12 cellular contexts compared by ENCODE assay signal in genomic region chrX:115563633-115564182, GRCh38. TPM values are rescaled to one million over a fixed set of nuclear protein-coding genes. Genes with fewer than 3 reads are reported as not detected.
DNase-seq lines count a peak whose midpoint lies in the region; ATAC-seq and TF ChIP-seq lines count a peak whose summit lies in the region.
"Had no signal": no experiment of that assay in that cellular context is flagged by ENCODE, and none has a peak within 500 bp of the region (broad histone marks: within the 10 kb centered on the region; RNA-seq: fewer than 3 reads in every experiment).

No MANE protein-coding gene starts in this region.

- intact Hi-C loops in Calu3 (cut with micrococcal nuclease; ENCODE audit: unreplicated experiment) (loop anchor here (1.0 to 10.0 kb wide), 3 partner anchors 51 to 233 kb away; no protein-coding TSS in a partner anchor), esophagus muscularis mucosa (cut with DNase I) (loop anchor here (5.0 kb wide), 2 partner anchors 59 to 231 kb away; no protein-coding TSS in a partner anchor)

- H3K27ac ChIP-seq in esophagus muscularis mucosa (replicated peaks in 1 of 4) (peak overlapping the region; percentile 87 to 92 (median 91)), neuronal stem cell (replicated peaks; ENCODE audit: low read length) (no peak overlapping the region)
- H3K27ac ChIP-seq: WERI-Rb-1 had no signal

- H3K79me1 ChIP-seq in neuronal stem cell (ENCODE audit: low read depth, low read length): no peaks in the 10 kb centered on the region

- H3K4me1 ChIP-seq in esophagus muscularis mucosa: peaks cover 13 to 45% (median 31%) of the 10 kb centered on the region in 4 donors
- H3K4me1 ChIP-seq in neuronal stem cell (ENCODE audit: control insufficient read depth in 2 of 2, insufficient read depth in 1 of 2, low read depth in 1 of 2, low read length in 2 of 2): peaks cover 0 to 4% of the 10 kb centered on the region in 2 donors

- H2BK5ac ChIP-seq in neuronal stem cell (ENCODE audit: low read length): no peak overlapping the region

- H2AK5ac ChIP-seq in neuronal stem cell (ENCODE audit: low read depth, low read length): no peak overlapping the region

- H3K9me3 Mint-ChIP-seq in Calu3 (ENCODE audit: low read depth, unreplicated experiment): no peaks in the 10 kb centered on the region
- H3K9me3 Mint-ChIP-seq in natural killer cell treated with Interleukin-12 subunit alpha and Interleukin-12 subunit beta and Interleukin-15 and Interleukin-18, amount 100 ng/mL, for 72 hours: no peaks in the 10 kb centered on the region
- H3K9me3 Mint-ChIP-seq in activated T-helper 17 cell treated with anti-CD3 and anti-CD28 coated beads, Interleukin-2, amount 50 U/mL, for 72 hours: no peaks in the 10 kb centered on the region
- H3K9me3 Mint-ChIP-seq: effector memory CD8-positive, alpha-beta T cell had no signal

- no peak overlapping the region for H2BK120ac ChIP-seq in neuronal stem cell (ENCODE audit: low read depth, low read length)

- H3K18ac ChIP-seq in neuronal stem cell (ENCODE audit: low read length): no peak overlapping the region

- H3K9me3 ChIP-seq in esophagus muscularis mucosa (no peaks in the 10 kb centered on the region), neuronal stem cell (replicated peaks in 1 of 2; ENCODE audit: control insufficient read depth in 2 of 2, insufficient read depth in 1 of 2, low read depth in 1 of 2, low read length in 2 of 2) (no peaks in the 10 kb centered on the region)

- peak overlapping the region; percentile 92 for H3K27ac Mint-ChIP-seq in Calu3 (ENCODE audit: unreplicated experiment)
- no peak overlapping the region for H3K27ac Mint-ChIP-seq in natural killer cell treated with Interleukin-12 subunit alpha and Interleukin-12 subunit beta and Interleukin-15 and Interleukin-18, amount 100 ng/mL, for 72 hours
- H3K27ac Mint-ChIP-seq in activated T-helper 17 cell treated with anti-CD3 and anti-CD28 coated beads, Interleukin-2, amount 50 U/mL, for 72 hours: no peak overlapping the region
- H3K27ac Mint-ChIP-seq: effector memory CD8-positive, alpha-beta T cell had no signal

- H3K27me3 ChIP-seq in esophagus muscularis mucosa (peaks cover 0 to 9% (median 0%) of the 10 kb centered on the region in 4 donors), neuronal stem cell (ENCODE audit: control insufficient read depth in 3 of 3, insufficient read depth in 3 of 3, low read depth in 1 of 3, low read length in 3 of 3) (peaks cover 0 to 14% (median 0%) of the 10 kb centered on the region in 3 experiments)

- peaks cover 41% of the 10 kb centered on the region for H3K36me3 Mint-ChIP-seq in Calu3 (ENCODE audit: insufficient read depth, unreplicated experiment)
- H3K36me3 Mint-ChIP-seq in natural killer cell treated with Interleukin-12 subunit alpha and Interleukin-12 subunit beta and Interleukin-15 and Interleukin-18, amount 100 ng/mL, for 72 hours: no peaks in the 10 kb centered on the region
- H3K36me3 Mint-ChIP-seq in activated T-helper 17 cell treated with anti-CD3 and anti-CD28 coated beads, Interleukin-2, amount 50 U/mL, for 72 hours (ENCODE audit: low read depth): no peaks in the 10 kb centered on the region

- no TSS peak for BruUV-seq in Calu3 (replicated peaks; lab: Mats Ljungman, UMichigan)

- H3K23ac ChIP-seq in neuronal stem cell (ENCODE audit: low read depth, low read length, poor library complexity): no peak overlapping the region

- no peak overlapping the region for H4K8ac ChIP-seq in neuronal stem cell (ENCODE audit: low read depth, low read length)

- TF ChIP-seq CTCF in Calu3 (IDR thresholded peaks at IDR 0.05; ENCODE audit: unreplicated experiment): no peak
- no peak for TF ChIP-seq CTCF in NB4 (IDR thresholded peaks at IDR 0.05; ENCODE audit: low read depth, low read length)
- TF ChIP-seq CTCF in esophagus muscularis mucosa (IDR thresholded peaks at IDR 0.05): no peak

- H4K91ac ChIP-seq in neuronal stem cell (ENCODE audit: low read depth, low read length, poor library complexity): no peak overlapping the region

- peaks cover 9% of the 10 kb centered on the region for H3K4me1 Mint-ChIP-seq in Calu3 (ENCODE audit: low read depth, unreplicated experiment)
- peaks cover 0 to 3% of the 10 kb centered on the region in 2 donors for H3K4me1 Mint-ChIP-seq in natural killer cell treated with Interleukin-12 subunit alpha and Interleukin-12 subunit beta and Interleukin-15 and Interleukin-18, amount 100 ng/mL, for 72 hours (ENCODE audit: low read depth in 2 of 2)
- no peaks in the 10 kb centered on the region for H3K4me1 Mint-ChIP-seq in activated T-helper 17 cell treated with anti-CD3 and anti-CD28 coated beads, Interleukin-2, amount 50 U/mL, for 72 hours

- no peak overlapping the region for H3K4ac ChIP-seq in neuronal stem cell (ENCODE audit: low read length)

- no peak overlapping the region for H2BK12ac ChIP-seq in neuronal stem cell (ENCODE audit: low read length)

- TF ChIP-seq POLR2A in NB4 (IDR thresholded peaks at IDR 0.05; ENCODE audit: extremely low read depth, insufficient read length) (no peak), esophagus muscularis mucosa (IDR thresholded peaks at IDR 0.05; ENCODE audit: low read depth) (no peak)

- peak overlapping the region; percentile 91 for H2AFZ ChIP-seq in neuronal stem cell (ENCODE audit: low read length)

- H2BK15ac ChIP-seq in neuronal stem cell (ENCODE audit: low read length): no peak overlapping the region

- no peak for TF ChIP-seq EP300 in esophagus muscularis mucosa (IDR thresholded peaks at IDR 0.05)

- H3K4me3 Mint-ChIP-seq in Calu3 (ENCODE audit: low read depth, unreplicated experiment): peak overlapping the region; percentile 86
- no peak overlapping the region for H3K4me3 Mint-ChIP-seq in natural killer cell treated with Interleukin-12 subunit alpha and Interleukin-12 subunit beta and Interleukin-15 and Interleukin-18, amount 100 ng/mL, for 72 hours
- H3K4me3 Mint-ChIP-seq in activated T-helper 17 cell treated with anti-CD3 and anti-CD28 coated beads, Interleukin-2, amount 50 U/mL, for 72 hours: no peak overlapping the region
- H3K4me3 Mint-ChIP-seq: effector memory CD8-positive, alpha-beta T cell had no signal

- H3K14ac ChIP-seq in neuronal stem cell (ENCODE audit: low read length): no peak overlapping the region

- H3K4me3 ChIP-seq in NB4 (ENCODE audit: low read depth, low read length) (no peak overlapping the region), esophagus muscularis mucosa (peak overlapping the region in 2 of 4 donors; percentile 21 to 76), neuronal stem cell (ENCODE audit: low read length in 2 of 2) (no peak overlapping the region)

- ATAC-seq in HG02588 (IDR thresholded peaks at IDR 0.05; ENCODE audit: unreplicated experiment): no peak
- no peak for ATAC-seq in GM19328 (IDR thresholded peaks at IDR 0.05; ENCODE audit: unreplicated experiment)
- ATAC-seq in natural killer cell treated with Interleukin-12 subunit alpha and Interleukin-12 subunit beta and Interleukin-15 and Interleukin-18, amount 100 ng/mL, for 72 hours: no peak
- ATAC-seq in activated T-helper 17 cell treated with anti-CD3 and anti-CD28 coated beads, Interleukin-2, amount 50 U/mL, for 72 hours (replicated peaks): no peak
- ATAC-seq: effector memory CD8-positive, alpha-beta T cell had no signal

- 40% methylated on average over 4 of the region's 4 CpGs for WGBS in esophagus muscularis mucosa
- WGBS in neuronal stem cell (ENCODE audit: extremely low coverage in 2 of 2, insufficient read length in 2 of 2, insufficient replicate concordance in 1 of 2), 2 donors: no CpG with 5 or more reads among the region's 4 CpGs

- no peak overlapping the region for H3K9ac ChIP-seq in neuronal stem cell (ENCODE audit: low read depth, low read length, poor library complexity)

- H3K36me3 ChIP-seq in esophagus muscularis mucosa: no peaks in the 10 kb centered on the region
- H3K36me3 ChIP-seq in neuronal stem cell (replicated peaks in 1 of 2; ENCODE audit: control insufficient read depth in 2 of 2, insufficient read depth in 2 of 2, low read length in 2 of 2): no peaks in the 10 kb centered on the region
- H3K36me3 ChIP-seq: WERI-Rb-1 had no signal

- DNase-seq in Calu3 (peak; percentile 8), NB4 (ENCODE audit: low read depth) (peak; percentile 0), esophagus muscularis mucosa (ENCODE audit: extremely low spot score) (no peak), neuronal stem cell (ENCODE audit: low spot score) (no peak)
- no peak for DNase-seq in natural killer cell treated with Interleukin-12 subunit alpha and Interleukin-12 subunit beta and Interleukin-15 and Interleukin-18, amount 100 ng/mL, for 72 hours (ENCODE audit: low spot score)
- DNase-seq: activated effector memory CD4-positive, alpha-beta T cell treated with Interleukin-2 at 50 U/mL for 16 hours; effector memory CD8-positive, alpha-beta T cell; NCI-H1105 treated with DMSO at 0.1 percent for 48 hours; WERI-Rb-1 had no signal

- CTCF ChIA-PET in Calu3 (lab: Charles Lee): interaction anchor here (0.6 to 1.8 kb wide), 3 partner anchors 19 to 295 kb away, joined by 3 read pairs; no protein-coding TSS in a partner anchor

- H3K4me2 ChIP-seq in neuronal stem cell (ENCODE audit: insufficient read depth, low read length, poor library complexity, severe bottlenecking): no peak overlapping the region

- no peaks in the 10 kb centered on the region for H3K27me3 Mint-ChIP-seq in Calu3 (ENCODE audit: unreplicated experiment)
- H3K27me3 Mint-ChIP-seq in natural killer cell treated with Interleukin-12 subunit alpha and Interleukin-12 subunit beta and Interleukin-15 and Interleukin-18, amount 100 ng/mL, for 72 hours: peaks cover 6 to 27% of the 10 kb centered on the region in 2 donors
- no peaks in the 10 kb centered on the region for H3K27me3 Mint-ChIP-seq in activated T-helper 17 cell treated with anti-CD3 and anti-CD28 coated beads, Interleukin-2, amount 50 U/mL, for 72 hours
- H3K27me3 Mint-ChIP-seq: effector memory CD8-positive, alpha-beta T cell had no signal

RNA-seq across cellular contexts. Expression of gene PLS3, which starts 2.7 kb away (rescaled TPM):
- 169 and 174 TPM in 2 replicates for total RNA-seq in Calu3 (2022)
- total RNA-seq in esophagus muscularis mucosa: 10 to 100 TPM; 76.8 to 84.0 (median 80.8) TPM
- 22.6 TPM for polyA plus RNA-seq in neuronal stem cell (2013, experiment 1 of 2)
- polyA plus RNA-seq in neuronal stem cell (2013, experiment 2 of 2): 23.6 TPM
- total RNA-seq in natural killer cell treated with Interleukin-12 subunit alpha and Interleukin-12 subunit beta and Interleukin-15 and Interleukin-18, amount 100 ng/mL, for 72 hours: under 1 TPM; 0.61 to 0.74 TPM
- under 1 TPM in 1 of 2 donors, not detected in 1; 0.65 TPM for total RNA-seq in activated T-helper 17 cell treated with anti-CD3 and anti-CD28 coated beads, Interleukin-2, amount 50 U/mL, for 72 hours

Comparison
In these comparisons a context has a peak if more than half of its experiments do, and no peak if none do; other contexts are left out.
1. DNase-seq: peak in Calu3 (single experiment) and NB4 (single experiment); none in esophagus muscularis mucosa (single experiment), neuronal stem cell (single experiment) and natural killer cell treated with Interleukin-12 subunit alpha and Interleukin-12 subunit beta and Interleukin-15 and Interleukin-18, amount 100 ng/mL, for 72 hours (single experiment).
2. RNA of gene PLS3, which starts 2.7 kb away (total RNA-seq): 169 to 174 TPM in Calu3 and 76.8 to 84.0 TPM in esophagus muscularis mucosa; 0.61 to 0.74 TPM in natural killer cell treated with Interleukin-12 subunit alpha and Interleukin-12 subunit beta and Interleukin-15 and Interleukin-18, amount 100 ng/mL, for 72 hours and 0.65 TPM in activated T-helper 17 cell treated with anti-CD3 and anti-CD28 coated beads, Interleukin-2, amount 50 U/mL, for 72 hours; every median in the first group is over 10 times any median in the second.